8 cellular contexts compared by ENCODE assay signal in the genomic region with DNA sequence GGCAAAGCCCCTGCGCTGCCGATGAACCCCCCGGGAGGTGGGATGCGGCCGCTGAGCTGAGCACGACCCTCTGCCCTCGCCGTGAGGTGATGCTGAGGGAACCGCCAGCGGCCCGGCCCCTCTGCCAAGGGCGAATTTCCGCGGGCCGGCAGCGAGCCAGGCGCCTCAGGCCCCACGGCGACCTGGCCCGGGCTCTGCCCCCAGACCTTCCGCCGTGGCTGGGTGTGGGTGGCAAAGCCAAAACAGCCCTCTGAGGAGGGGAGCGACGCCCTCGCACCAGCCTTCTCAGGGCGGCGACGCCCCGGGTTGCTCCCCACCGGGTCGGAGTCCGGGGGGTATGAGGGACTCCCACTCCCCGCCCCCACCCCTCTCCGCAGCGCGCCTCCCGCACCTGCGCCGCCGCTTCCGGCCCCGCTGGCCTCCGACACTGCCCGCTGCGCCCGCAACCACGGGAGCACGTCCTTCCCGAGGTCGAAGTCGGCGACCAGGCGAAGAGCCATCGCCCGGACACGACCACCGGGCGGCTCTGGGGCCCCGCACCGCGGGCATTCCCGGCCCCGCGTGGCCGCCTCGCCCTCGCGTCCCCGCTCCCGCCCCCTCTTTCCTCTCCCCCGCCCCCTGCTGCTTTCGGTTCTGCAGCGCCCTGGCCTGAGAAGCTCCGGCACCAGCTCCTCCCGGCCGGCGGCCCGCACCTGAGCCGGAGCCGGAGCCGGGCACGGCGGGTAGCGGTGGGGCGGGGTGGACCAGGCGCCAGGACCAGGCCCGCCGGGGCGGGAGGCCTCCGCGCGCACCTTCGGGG.
DNase-seq lines count a peak whose midpoint lies in the region; ATAC-seq and TF ChIP-seq lines count a peak whose summit lies in the region.

A gene with protein sequence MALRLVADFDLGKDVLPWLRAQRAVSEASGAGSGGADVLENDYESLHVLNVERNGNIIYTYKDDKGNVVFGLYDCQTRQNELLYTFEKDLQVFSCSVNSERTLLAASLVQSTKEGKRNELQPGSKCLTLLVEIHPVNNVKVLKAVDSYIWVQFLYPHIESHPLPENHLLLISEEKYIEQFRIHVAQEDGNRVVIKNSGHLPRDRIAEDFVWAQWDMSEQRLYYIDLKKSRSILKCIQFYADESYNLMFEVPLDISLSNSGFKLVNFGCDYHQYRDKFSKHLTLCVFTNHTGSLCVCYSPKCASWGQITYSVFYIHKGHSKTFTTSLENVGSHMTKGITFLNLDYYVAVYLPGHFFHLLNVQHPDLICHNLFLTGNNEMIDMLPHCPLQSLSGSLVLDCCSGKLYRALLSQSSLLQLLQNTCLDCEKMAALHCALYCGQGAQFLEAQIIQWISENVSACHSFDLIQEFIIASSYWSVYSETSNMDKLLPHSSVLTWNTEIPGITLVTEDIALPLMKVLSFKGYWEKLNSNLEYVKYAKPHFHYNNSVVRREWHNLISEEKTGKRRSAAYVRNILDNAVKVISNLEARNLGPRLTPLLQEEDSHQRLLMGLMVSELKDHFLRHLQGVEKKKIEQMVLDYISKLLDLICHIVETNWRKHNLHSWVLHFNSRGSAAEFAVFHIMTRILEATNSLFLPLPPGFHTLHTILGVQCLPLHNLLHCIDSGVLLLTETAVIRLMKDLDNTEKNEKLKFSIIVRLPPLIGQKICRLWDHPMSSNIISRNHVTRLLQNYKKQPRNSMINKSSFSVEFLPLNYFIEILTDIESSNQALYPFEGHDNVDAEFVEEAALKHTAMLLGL (minus strand): TSS at position 528 of the 799 bp plus-strand sequence. CDS start 28 bp downstream, at position 500.

- TF ChIP-seq EP300 in Ishikawa (IDR thresholded peaks at IDR 0.05; ENCODE audit: borderline replicate concordance) = no peak

- TF ChIP-seq RAD21 in Ishikawa (IDR thresholded peaks at IDR 0.05; ENCODE audit: low read depth) = no peak

- peak within 1 kb of the TSS; percentile 86 for H3K4me3 ChIP-seq in WERI-Rb-1 (ENCODE audit: low read depth, low read length)

- TF ChIP-seq CTCF in WERI-Rb-1 (IDR thresholded peaks at IDR 0.05; ENCODE audit: low read depth, low read length) = no peak

- no peaks in the 10 kb centered on the region for H3K36me3 ChIP-seq in WERI-Rb-1

- peak within 1 kb of the TSS; percentile 85 for H3K27ac ChIP-seq in WERI-Rb-1

- DNase-seq in DMS53 (lab: John Stamatoyannopoulos, UW) = peak; percentile 91
- peak; percentile 71 for DNase-seq in WERI-Rb-1
- peak; percentile 31 for DNase-seq in central memory CD4-positive, alpha-beta T cell
- peak; percentile 66 for DNase-seq in kidney tubule cell (ENCODE audit: low spot score)
- DNase-seq in stimulated activated CD4-positive, alpha-beta T cell treated with anti-CD3 and anti-CD28 coated beads, Interleukin-1b, Interleukin-23, amount 100 ng/mL, for 48 hours = peak; percentile 17
- DNase-seq in NCI-H446 (lab: John Stamatoyannopoulos, UW) = no peak

- H3K27me3 ChIP-seq in WERI-Rb-1 (ENCODE audit: insufficient read depth, low read depth, severe bottlenecking) = no peaks in the 10 kb centered on the region

- no peaks in the 10 kb centered on the region for H3K9me3 ChIP-seq in WERI-Rb-1 (ENCODE audit: severe bottlenecking)

- peak; percentile 49 for ATAC-seq in GM21447 (IDR thresholded peaks at IDR 0.05; ENCODE audit: unreplicated experiment)

TF ChIP-seq in Ishikawa, 13 proteins besides CTCF, POLR2A, EP300 and RAD21:
- TF ChIP-seq NFIC (IDR thresholded peaks at IDR 0.05) (no peak), ZBTB7A (IDR thresholded peaks at IDR 0.05; ENCODE audit: low read depth) (peak; percentile 58; the same call in 1 of the 2 replicates), CREB1 (IDR thresholded peaks at IDR 0.05; ENCODE audit: low read depth) (no peak), CEBPB (IDR thresholded peaks at IDR 0.05) (no peak), TCF12 (IDR thresholded peaks at IDR 0.05; ENCODE audit: low read depth) (no peak)
- TF ChIP-seq, protein P1, sequence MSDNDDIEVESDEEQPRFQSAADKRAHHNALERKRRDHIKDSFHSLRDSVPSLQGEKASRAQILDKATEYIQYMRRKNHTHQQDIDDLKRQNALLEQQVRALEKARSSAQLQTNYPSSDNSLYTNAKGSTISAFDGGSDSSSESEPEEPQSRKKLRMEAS (IDR thresholded peaks at IDR 0.05) = peak; percentile 45; the same call in 1 of the 2 replicates
- TF ChIP-seq, protein P2, sequence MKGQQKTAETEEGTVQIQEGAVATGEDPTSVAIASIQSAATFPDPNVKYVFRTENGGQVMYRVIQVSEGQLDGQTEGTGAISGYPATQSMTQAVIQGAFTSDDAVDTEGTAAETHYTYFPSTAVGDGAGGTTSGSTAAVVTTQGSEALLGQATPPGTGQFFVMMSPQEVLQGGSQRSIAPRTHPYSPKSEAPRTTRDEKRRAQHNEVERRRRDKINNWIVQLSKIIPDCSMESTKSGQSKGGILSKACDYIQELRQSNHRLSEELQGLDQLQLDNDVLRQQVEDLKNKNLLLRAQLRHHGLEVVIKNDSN (IDR thresholded peaks at IDR 0.05) = no peak

Comparison
In these comparisons a context has a peak if more than half of its experiments do, and no peak if none do; other contexts are left out.
1. DNase-seq: peak in DMS53 (single experiment), WERI-Rb-1 (single experiment), central memory CD4-positive, alpha-beta T cell (single experiment), kidney tubule cell (single experiment) and stimulated activated CD4-positive, alpha-beta T cell treated with anti-CD3 and anti-CD28 coated beads, Interleukin-1b, Interleukin-23, amount 100 ng/mL, for 48 hours (single experiment); none in NCI-H446 (0 of 2).